In the genomic region with DNA sequence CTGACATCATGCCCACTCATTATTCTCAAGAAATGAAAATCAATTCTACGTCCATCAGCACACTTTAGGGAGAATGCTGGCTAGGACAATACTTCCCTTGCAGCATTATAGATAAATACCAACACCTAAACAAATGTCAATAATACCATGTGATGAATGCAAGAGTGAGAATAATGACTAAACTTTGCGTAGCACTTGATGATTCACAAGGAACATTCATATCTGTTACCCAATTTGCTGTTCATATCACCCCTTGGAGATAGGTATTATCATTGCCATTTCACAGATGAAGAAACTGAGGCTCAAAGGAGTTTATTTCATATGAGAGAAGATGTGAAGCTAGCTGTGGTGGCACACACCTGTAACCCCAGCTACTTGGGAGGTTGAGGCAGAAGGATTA, we compare ENCODE assay signal across 25 cellular contexts. TPM values are rescaled to one million over a fixed set of nuclear protein-coding genes. Genes with fewer than 3 reads are reported as not detected.
DNase-seq lines count a peak whose midpoint lies in the region; ATAC-seq, FAIRE-seq and TF ChIP-seq lines count a peak whose summit lies in the region.
"Had no signal": no experiment of that assay in that cellular context is flagged by ENCODE, and none has a peak within 500 bp of the region (broad histone marks: within the 10 kb centered on the region; RNA-seq: fewer than 3 reads in every experiment).

No MANE protein-coding gene starts in this region.

- intact Hi-C loops in activated CD4-positive, alpha-beta T cell treated with anti-CD3 and anti-CD28 coated beads for 36 hours (cut with DNase I, micrococcal nuclease): loop anchor here in 1 of 2 experiments (2.0 kb wide), 1 partner anchor 25 kb away; no protein-coding TSS in a partner anchor
- intact Hi-C loops in PC-9 (cut with micrococcal nuclease; ENCODE audit: unreplicated experiment) (no loop called here), prostate gland (cut with DNase I) (no loop called here)

- CTCF ChIA-PET in activated CD4-positive, alpha-beta T cell treated with anti-CD3 and anti-CD28 coated beads for 36 hours (lab: Charles Lee): no interaction called here
- CTCF ChIA-PET in PC-9 (lab: Charles Lee): no interaction called here
- CTCF ChIA-PET in WTC11 (lab: Charles Lee): no interaction called here

- no peaks in the 10 kb centered on the region for H3K36me3 Mint-ChIP-seq in activated CD4-positive, alpha-beta T cell treated with anti-CD3 and anti-CD28 coated beads for 36 hours (ENCODE audit: low read depth)
- no peaks in the 10 kb centered on the region for H3K36me3 Mint-ChIP-seq in stimulated activated effector memory CD8-positive, alpha-beta T cell treated with anti-CD3 and anti-CD28 coated beads, Interleukin-12 subunit alpha, Interleukin-12 subunit beta, amount 100 ng/mL, for 72 hours
- H3K36me3 Mint-ChIP-seq in WTC11: no peaks in the 10 kb centered on the region

- no peaks in the 10 kb centered on the region for H3K9me3 Mint-ChIP-seq in activated CD4-positive, alpha-beta T cell treated with anti-CD3 and anti-CD28 coated beads for 36 hours (ENCODE audit: low read depth)
- no peaks in the 10 kb centered on the region for H3K9me3 Mint-ChIP-seq in stimulated activated effector memory CD8-positive, alpha-beta T cell treated with anti-CD3 and anti-CD28 coated beads, Interleukin-12 subunit alpha, Interleukin-12 subunit beta, amount 100 ng/mL, for 72 hours
- H3K9me3 Mint-ChIP-seq in WTC11: no peaks in the 10 kb centered on the region
- H3K9me3 Mint-ChIP-seq: CD4-positive, alpha-beta T cell had no signal

- no TSS peak for BruUV-seq in PC-9 (replicated peaks; lab: Mats Ljungman, UMichigan)

- peak; percentile 47 for ATAC-seq in activated CD4-positive, alpha-beta T cell treated with anti-CD3 and anti-CD28 coated beads for 36 hours
- ATAC-seq in stimulated activated effector memory CD8-positive, alpha-beta T cell treated with anti-CD3 and anti-CD28 coated beads, Interleukin-12 subunit alpha, Interleukin-12 subunit beta, amount 100 ng/mL, for 72 hours: peak; percentile 77
- no peak for ATAC-seq in WTC11
- ATAC-seq: SK-N-SH treated with all-trans-retinoic acid at 6 μM for 48 hours had no signal

- no peak for DNase-seq in activated CD4-positive, alpha-beta T cell treated with anti-CD3 and anti-CD28 coated beads for 36 hours
- DNase-seq in activated CD4-positive, alpha-beta T cell treated with anti-CD3 and anti-CD28 coated beads for 48 hours: no peak
- DNase-seq in PC-9 (peak in 1 of 2 experiments; percentile 67), bronchial epithelial cell (ENCODE audit: low read depth) (peak; percentile 94), prostate gland (ENCODE audit: low spot score) (no peak), GM19238 (ENCODE audit: insufficient read length, low spot score) (no peak), WTC11 (ENCODE audit: low spot score) (no peak)
- DNase-seq in stimulated activated effector memory CD8-positive, alpha-beta T cell treated with anti-CD3 and anti-CD28 coated beads, Interleukin-12 subunit alpha, Interleukin-12 subunit beta, amount 100 ng/mL, for 72 hours (ENCODE audit: low spot score in 2 of 2): no peak
- DNase-seq: ACHN; CD4-positive, alpha-beta T cell; COR-L47; DMS 273 treated with DMSO at 0.1 percent for 48 hours; DND-41; KBM-7; MM.1S; NCI-H1048; NCI-H1417 treated with DMSO at 0.1 percent for 48 hours; NCI-H187; NCI-H446; NCI-H526 had no signal

- no peak for TF ChIP-seq CTCF in PC-9 (conservative IDR thresholded peaks at IDR 0.05)
- no peak for TF ChIP-seq CTCF in bronchial epithelial cell (IDR thresholded peaks at IDR 0.05; ENCODE audit: insufficient read depth, low read length, severe bottlenecking)
- TF ChIP-seq CTCF in prostate gland (IDR thresholded peaks at IDR 0.05): no peak
- no peak for TF ChIP-seq CTCF in WTC11 (IDR thresholded peaks at IDR 0.05)

- H3K4me1 ChIP-seq in PC-9 (replicated peaks; ENCODE audit: insufficient read depth) (peaks cover 53% of the 10 kb centered on the region), prostate gland (replicated peaks) (no peaks in the 10 kb centered on the region)

- H3K27me3 Mint-ChIP-seq in activated CD4-positive, alpha-beta T cell treated with anti-CD3 and anti-CD28 coated beads for 36 hours: no peaks in the 10 kb centered on the region
- H3K27me3 Mint-ChIP-seq in WTC11 (ENCODE audit: low read depth): no peaks in the 10 kb centered on the region
- H3K27me3 Mint-ChIP-seq: CD4-positive, alpha-beta T cell had no signal

- H3K27ac Mint-ChIP-seq in activated CD4-positive, alpha-beta T cell treated with anti-CD3 and anti-CD28 coated beads for 36 hours: no peak overlapping the region
- H3K27ac Mint-ChIP-seq in stimulated activated effector memory CD8-positive, alpha-beta T cell treated with anti-CD3 and anti-CD28 coated beads, Interleukin-12 subunit alpha, Interleukin-12 subunit beta, amount 100 ng/mL, for 72 hours: no peak overlapping the region
- no peak overlapping the region for H3K27ac Mint-ChIP-seq in WTC11
- H3K27ac Mint-ChIP-seq: CD4-positive, alpha-beta T cell had no signal

- peaks cover 33% of the 10 kb centered on the region for H3K4me1 Mint-ChIP-seq in activated CD4-positive, alpha-beta T cell treated with anti-CD3 and anti-CD28 coated beads for 36 hours
- peaks cover 20% of the 10 kb centered on the region for H3K4me1 Mint-ChIP-seq in stimulated activated effector memory CD8-positive, alpha-beta T cell treated with anti-CD3 and anti-CD28 coated beads, Interleukin-12 subunit alpha, Interleukin-12 subunit beta, amount 100 ng/mL, for 72 hours
- peaks cover under 1% of the 10 kb centered on the region for H3K4me1 Mint-ChIP-seq in WTC11

- no peaks in the 10 kb centered on the region for H3K27me3 ChIP-seq in PC-9 (ENCODE audit: insufficient read depth, low read depth)
- H3K27me3 ChIP-seq in bronchial epithelial cell (ENCODE audit: control insufficient read depth, insufficient read depth, low read length): no peaks in the 10 kb centered on the region
- H3K27me3 ChIP-seq in prostate gland (replicated peaks; ENCODE audit: insufficient read depth): no peaks in the 10 kb centered on the region
- H3K27me3 ChIP-seq: BLaER1 had no signal

- no peaks in the 10 kb centered on the region for H4K20me1 ChIP-seq in PC-9 (ENCODE audit: insufficient read depth)
- H4K20me1 ChIP-seq: BLaER1 had no signal

- H3F3A ChIP-seq in PC-9 (ENCODE audit: insufficient read depth, low read depth): peaks cover 42% of the 10 kb centered on the region

- no peak overlapping the region for H3K4me3 ChIP-seq in PC-9
- no peak overlapping the region for H3K4me3 ChIP-seq in bronchial epithelial cell (ENCODE audit: low read depth, low read length)
- H3K4me3 ChIP-seq in prostate gland: no peak overlapping the region
- H3K4me3 ChIP-seq: BLaER1 had no signal

- H3K9me3 ChIP-seq in PC-9 (ENCODE audit: insufficient read depth, low read depth) (no peaks in the 10 kb centered on the region), prostate gland (no peaks in the 10 kb centered on the region)
- H3K9me3 ChIP-seq: BLaER1 had no signal

- no peak overlapping the region for H2AFZ ChIP-seq in PC-9

- WGBS in prostate gland: 100% methylated on average over 2 of the region's 2 CpGs

- TF ChIP-seq POLR2A in prostate gland (IDR thresholded peaks at IDR 0.05): no peak

- peak overlapping the region; percentile 26; the same call in 1 of the 2 replicates for H3K27ac ChIP-seq in PC-9
- no peak overlapping the region for H3K27ac ChIP-seq in prostate gland
- H3K27ac ChIP-seq: 22Rv1, BLaER1 had no signal

- no peak overlapping the region for H3K4me2 ChIP-seq in PC-9
- H3K4me2 ChIP-seq: BLaER1 had no signal

- H3K36me3 ChIP-seq in PC-9 (ENCODE audit: low read depth) (no peaks in the 10 kb centered on the region), bronchial epithelial cell (ENCODE audit: control insufficient read depth, insufficient read depth, low read length) (no peaks in the 10 kb centered on the region), prostate gland (no peaks in the 10 kb centered on the region)
- H3K36me3 ChIP-seq: BLaER1 had no signal

- H3K4me3 Mint-ChIP-seq in activated CD4-positive, alpha-beta T cell treated with anti-CD3 and anti-CD28 coated beads for 36 hours: no peak overlapping the region
- no peak overlapping the region for H3K4me3 Mint-ChIP-seq in stimulated activated effector memory CD8-positive, alpha-beta T cell treated with anti-CD3 and anti-CD28 coated beads, Interleukin-12 subunit alpha, Interleukin-12 subunit beta, amount 100 ng/mL, for 72 hours
- no peak overlapping the region for H3K4me3 Mint-ChIP-seq in WTC11
- H3K4me3 Mint-ChIP-seq: CD4-positive, alpha-beta T cell had no signal

- no peaks in the 10 kb centered on the region for H3K9me2 ChIP-seq in PC-9 (ENCODE audit: insufficient read depth)

- FAIRE-seq in bronchial epithelial cell (lab: Jason Lieb, UNC): no peak
- FAIRE-seq: GM12891, H1 had no signal

- POLR2A ChIA-PET in activated CD4-positive, alpha-beta T cell treated with anti-CD3 and anti-CD28 coated beads for 36 hours (lab: Charles Lee): no interaction called here
- POLR2A ChIA-PET in PC-9 (lab: Charles Lee; ENCODE audit: unreplicated experiment): no interaction called here
- POLR2A ChIA-PET in WTC11 (lab: Charles Lee): no interaction called here

- no peaks in the 10 kb centered on the region for H3K79me2 ChIP-seq in PC-9 (ENCODE audit: low read depth)

TF ChIP-seq in WTC11, 78 proteins besides CTCF, POLR2A, EP300 and RAD21:
- TF ChIP-seq, protein P1, sequence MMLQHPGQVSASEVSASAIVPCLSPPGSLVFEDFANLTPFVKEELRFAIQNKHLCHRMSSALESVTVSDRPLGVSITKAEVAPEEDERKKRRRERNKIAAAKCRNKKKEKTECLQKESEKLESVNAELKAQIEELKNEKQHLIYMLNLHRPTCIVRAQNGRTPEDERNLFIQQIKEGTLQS (CRISPR knock-in tag; conservative IDR thresholded peaks at IDR 0.05): no peak

RNA-seq across cellular contexts. Expression of a gene that starts 24.8 kb away (rescaled TPM):
- 10 to 100 TPM; 59.6 to 61.6 TPM for total RNA-seq in activated CD4-positive, alpha-beta T cell treated with anti-CD3 and anti-CD28 coated beads for 36 hours
- 60.1 and 61.0 TPM in 2 replicates for total RNA-seq in PC-9 (2021)
- 34.8 and 37.8 TPM in 2 replicates for total RNA-seq in bronchial epithelial cell
- 10 to 100 TPM; 62.4 to 70.4 TPM for total RNA-seq in prostate gland
- total RNA-seq in WTC11 (2021): 37.1 to 41.7 TPM (median 39.3 TPM) in 3 replicates
